ENCODE assay signal across 8 cellular contexts in genomic region chr1:209827384-209828261, GRCh38. TPM values are rescaled to one million over a fixed set of nuclear protein-coding genes. Genes with fewer than 3 reads are reported as not detected.
DNase-seq lines count a peak whose midpoint lies in the region; TF ChIP-seq lines count a peak whose summit lies in the region.

Gene UTP25 (plus strand): TSS chr1:209827972. CDS start chr1:209828064, 92 bp downstream.

- H3K36me3 Mint-ChIP-seq in neural crest cell (ENCODE audit: low read depth), result no peaks in the 10 kb centered on the region

- peak within 1 kb of the TSS; percentile 37 to 69 for H3K9ac ChIP-seq in stomach smooth muscle (ENCODE audit: low read length in 2 of 2)

- H3K27ac ChIP-seq in stomach smooth muscle (ENCODE audit: low read length), result peak within 1 kb of the TSS; percentile 32

- TF ChIP-seq CTCF in foreskin fibroblast (IDR thresholded peaks at IDR 0.05; ENCODE audit: low read depth, low read length), result peak; percentile 71
- peak; percentile 71 for TF ChIP-seq CTCF in neural crest cell (conservative IDR thresholded peaks at IDR 0.05)

- H3K36me3 ChIP-seq in HAP-1 (replicated peaks), result peaks cover 17% of the 10 kb centered on the region
- H3K36me3 ChIP-seq in MG63, result peaks cover 27% of the 10 kb centered on the region
- peaks cover 4 to 7% of the 10 kb centered on the region in 2 donors for H3K36me3 ChIP-seq in stomach smooth muscle (ENCODE audit: control insufficient read depth in 2 of 2, insufficient read depth in 2 of 2, low read length in 2 of 2)

- peaks cover 18% of the 10 kb centered on the region for H3K4me1 Mint-ChIP-seq in neural crest cell

- H3K4me1 ChIP-seq in HAP-1, result peaks cover 8% of the 10 kb centered on the region
- no peaks in the 10 kb centered on the region for H3K4me1 ChIP-seq in stomach smooth muscle (ENCODE audit: control insufficient read depth, insufficient read depth, low read length)

- H3K9me3 ChIP-seq in HAP-1 (no peaks in the 10 kb centered on the region), MG63 (no peaks in the 10 kb centered on the region), stomach smooth muscle (ENCODE audit: control insufficient read depth in 2 of 2, low read length in 2 of 2) (no peaks in the 10 kb centered on the region)

- in situ Hi-C loops in HAP-1 (cut with MboI; ENCODE audit: low sequenced_read_pairs), result no loop called here

- H3K27me3 ChIP-seq in HAP-1 (ENCODE audit: low read depth) (no peaks in the 10 kb centered on the region), MG63 (no peaks in the 10 kb centered on the region), stomach smooth muscle (ENCODE audit: control insufficient read depth in 1 of 2, insufficient read depth in 2 of 2, low read length in 2 of 2) (no peaks in the 10 kb centered on the region)

- H3K27ac Mint-ChIP-seq in neural crest cell (ENCODE audit: unreplicated experiment), result peak within 1 kb of the TSS; percentile 78

- H3K27me3 Mint-ChIP-seq in neural crest cell (ENCODE audit: low read depth), result peaks cover 20% of the 10 kb centered on the region

- peak within 1 kb of the TSS; percentile 96 for H3K4me3 Mint-ChIP-seq in neural crest cell

- DNase-seq in GDM1 (lab: John Stamatoyannopoulos, UW) (peak; percentile 90), HAP-1 (ENCODE audit: low spot score in 2 of 2) (peak; percentile 87 to 93), MG63 (peak; percentile 94), SHP77 treated with DMSO at 0.1 percent for 48 hours (lab: John Stamatoyannopoulos, UW) (peak; percentile 86), foreskin fibroblast (peak; percentile 94 to 98), neural crest cell (ENCODE audit: low read depth, low spot score) (peak; percentile 88)
- peak; percentile 97 for DNase-seq in activated effector memory CD4-positive, alpha-beta T cell treated with anti-CD3 and anti-CD28 coated beads, Interleukin-2, amount 50 U/mL, for 16 hours

- peak within 1 kb of the TSS; percentile 64 for H3K4me3 ChIP-seq in HAP-1
- peak within 1 kb of the TSS; percentile 85 for H3K4me3 ChIP-seq in MG63
- H3K4me3 ChIP-seq in foreskin fibroblast (ENCODE audit: low read depth in 1 of 2, low read length in 2 of 2), result peak within 1 kb of the TSS; percentile 88 to 95
- H3K4me3 ChIP-seq in stomach smooth muscle (ENCODE audit: low read length in 2 of 2), result peak within 1 kb of the TSS; percentile 91 to 93

- H3K9me3 Mint-ChIP-seq in neural crest cell, result peaks cover 3% of the 10 kb centered on the region

RNA-seq across cellular contexts. Expression of gene UTP25, which starts in this region (rescaled TPM):
- total RNA-seq in MG63 (2014; rRNA removed; shearing (Covaris generic); ENCODE audit: low replicate concordance), result 10.2 and 12.3 TPM in 2 replicates
- total RNA-seq in neural crest cell, result 6.8 and 7.2 TPM in 2 replicates

Comparison
In these comparisons a context has a peak if more than half of its experiments do, and no peak if none do; other contexts are left out.
1. Peak in every context shown above with its lines: DNase-seq, H3K4me3 ChIP-seq and H3K27ac ChIP-seq.